In genomic region chr3:99961756-99962515, GRCh38 we compare ENCODE assay signal across 30 cellular contexts.
DNase-seq lines count a peak whose midpoint lies in the region; ATAC-seq, FAIRE-seq and TF ChIP-seq lines count a peak whose summit lies in the region.
"Had no signal": no experiment of that assay in that cellular context is flagged by ENCODE, and none has a peak within 500 bp of the region (broad histone marks: within the 10 kb centered on the region; RNA-seq: fewer than 3 reads in every experiment).

No MANE protein-coding gene starts in this region.

- H3K9me3 ChIP-seq in heart left ventricle (no peaks in the 10 kb centered on the region), right cardiac atrium (ENCODE audit: control insufficient read depth, low read length) (no peaks in the 10 kb centered on the region), ascending aorta (no peaks in the 10 kb centered on the region), psoas muscle (no peaks in the 10 kb centered on the region), kidney (ENCODE audit: control insufficient read depth in 1 of 2, low read length in 2 of 2) (no peaks in the 10 kb centered on the region)
- H3K9me3 ChIP-seq: neutrophil, transverse colon had no signal

- H3K4me3 ChIP-seq in heart left ventricle (no peak overlapping the region), right cardiac atrium (ENCODE audit: low read length) (no peak overlapping the region), ascending aorta (no peak overlapping the region), psoas muscle (no peak overlapping the region), kidney (ENCODE audit: low read length in 2 of 2) (no peak overlapping the region)
- H3K4me3 ChIP-seq: transverse colon had no signal

- DNase-seq in heart left ventricle (no peak), right cardiac atrium (no peak), ascending aorta (ENCODE audit: low spot score in 2 of 2) (no peak), psoas muscle (no peak), kidney (no peak), NCI-H1417 (lab: John Stamatoyannopoulos, UW) (no peak)
- DNase-seq in activated CD4-positive, alpha-beta T cell treated with anti-CD3 and anti-CD28 coated beads for 48 hours = no peak
- DNase-seq: activated CD4-positive, alpha-beta T cell treated with anti-CD3 and anti-CD28 coated beads, Interleukin-2, amount 10 ng/mL, durations not matched to agents 24 days and 14 days; CD4-positive, CD25-positive, alpha-beta regulatory T cell; cortex of kidney; effector memory CD4-positive, alpha-beta T cell; glutamatergic neuron; MV-4-11; naive B cell; NCI-H1436 treated with DMSO at 0.1 percent for 48 hours; NCI-H2081 treated with DMSO at 0.1 percent for 48 hours; NCI-H2227 treated with DMSO at 0.1 percent for 48 hours; NCI-H526; stimulated activated CD4-positive, alpha-beta T cell treated with anti-CD3 and anti-CD28 coated beads, Interleukin-15, amount 100 ng/mL, for 24 hours; stimulated activated CD4-positive, alpha-beta T cell treated with anti-CD3 and anti-CD28 coated beads, Interleukin-4, amount 100 ng/mL, for 4 hours; transverse colon; WERI-Rb-1 had no signal

- H3K27me3 ChIP-seq in heart left ventricle = no peaks in the 10 kb centered on the region
- H3K27me3 ChIP-seq in right cardiac atrium (ENCODE audit: control insufficient read depth, insufficient read depth) = no peaks in the 10 kb centered on the region
- H3K27me3 ChIP-seq in ascending aorta = no peaks in the 10 kb centered on the region
- no peaks in the 10 kb centered on the region for H3K27me3 ChIP-seq in psoas muscle (ENCODE audit: insufficient read depth in 3 of 3, low read length in 2 of 3)
- H3K27me3 ChIP-seq: neutrophil, transverse colon had no signal

- H3K4me1 ChIP-seq in heart left ventricle (peaks cover 0 to 65% (median 34%) of the 10 kb centered on the region in 12 donors), right cardiac atrium (ENCODE audit: control insufficient read depth, insufficient read depth, low read length) (peaks cover 5% of the 10 kb centered on the region), ascending aorta (peaks cover 10 to 63% of the 10 kb centered on the region in 2 donors), psoas muscle (peaks cover 46% of the 10 kb centered on the region), kidney (ENCODE audit: control insufficient read depth in 1 of 2, insufficient read depth in 1 of 2, low read depth in 1 of 2, low read length in 2 of 2) (peaks cover 0 to 3% of the 10 kb centered on the region in 2 donors)

- no peak for FAIRE-seq in kidney (lab: Jason Lieb, UNC)
- FAIRE-seq: A204.1, D721Med, islet of Langerhans, RCC 7860 had no signal

- no peak for TF ChIP-seq POLR2A in heart left ventricle (IDR thresholded peaks at IDR 0.05)

- no peak overlapping the region for H3K9ac ChIP-seq in kidney (ENCODE audit: low read length in 2 of 2)

- WGBS in heart left ventricle, 4 donors = 79 to 86% (median 82%) methylated on average over 7 of the region's 7 CpGs
- WGBS in right cardiac atrium = 92% methylated on average over 7 of the region's 7 CpGs
- WGBS in psoas muscle, 3 donors = 72 to 87% (median 83%) methylated on average over 7 of the region's 7 CpGs

- peak overlapping the region in 3 of 12 donors; percentile 24 to 35 (median 28) for H3K27ac ChIP-seq in heart left ventricle
- no peak overlapping the region for H3K27ac ChIP-seq in right cardiac atrium (ENCODE audit: low read length)
- peak overlapping the region; percentile 87 to 89 for H3K27ac ChIP-seq in ascending aorta
- peak overlapping the region; percentile 40 for H3K27ac ChIP-seq in psoas muscle
- H3K27ac ChIP-seq in kidney (ENCODE audit: low read depth in 2 of 2, low read length in 2 of 2) = no peak overlapping the region
- H3K27ac ChIP-seq: neutrophil, WERI-Rb-1 had no signal

- ATAC-seq in heart left ventricle (peak in 3 of 4 donors; percentile 53 to 69 (median 58)), right cardiac atrium (no peak), psoas muscle (peak in 1 of 4 donors; percentile 26), GM21515 (IDR thresholded peaks at IDR 0.05; ENCODE audit: unreplicated experiment) (no peak)
- ATAC-seq: activated naive CD4-positive, alpha-beta T cell treated with anti-CD3 and anti-CD28 coated beads, Interleukin-2, amount 50 U/mL, for 72 hours; sciatic nerve had no signal

- H3K36me3 ChIP-seq in heart left ventricle (no peaks in the 10 kb centered on the region), ascending aorta (no peaks in the 10 kb centered on the region), psoas muscle (ENCODE audit: insufficient read depth in 1 of 2, low read depth in 1 of 2) (peaks cover 0 to 8% of the 10 kb centered on the region in 2 donors), kidney (ENCODE audit: control insufficient read depth in 1 of 2, insufficient read depth in 2 of 2, low read length in 2 of 2) (no peaks in the 10 kb centered on the region)
- H3K36me3 ChIP-seq: neutrophil, transverse colon, WERI-Rb-1 had no signal

- intact Hi-C loops in heart left ventricle (cut with DNase I) = no loop called here
- intact Hi-C loops in right cardiac atrium (cut with DNase I) = no loop called here
- intact Hi-C loops in ascending aorta (cut with DNase I) = loop anchor here (5.0 kb wide), 1 partner anchor 65 kb away; no protein-coding TSS in a partner anchor
- intact Hi-C loops in psoas muscle (cut with DNase I) = loop anchor here in 1 of 2 donors (2.0 kb wide), 1 partner anchor 15 kb away; no protein-coding TSS in a partner anchor
- intact Hi-C loops in kidney (cut with DNase I) = no loop called here

- TF ChIP-seq CTCF in heart left ventricle (IDR thresholded peaks at IDR 0.05) = no peak
- no peak for TF ChIP-seq CTCF in ascending aorta (IDR thresholded peaks at IDR 0.05)
- TF ChIP-seq CTCF in psoas muscle (IDR thresholded peaks at IDR 0.05) = no peak
- TF ChIP-seq CTCF in kidney (IDR thresholded peaks at IDR 0.05; ENCODE audit: borderline replicate concordance, extremely low read depth, insufficient read depth) = no peak

Comparison
In these comparisons a context has a peak if more than half of its experiments do, and no peak if none do; other contexts are left out.
1. ATAC-seq: peak in heart left ventricle (3 of 4); none in right cardiac atrium (0 of 2) and GM21515 (single experiment).
2. H3K27ac ChIP-seq: peak in ascending aorta (2 of 2) and psoas muscle (single experiment); none in right cardiac atrium (single experiment) and kidney (0 of 2).